In the genomic region with DNA sequence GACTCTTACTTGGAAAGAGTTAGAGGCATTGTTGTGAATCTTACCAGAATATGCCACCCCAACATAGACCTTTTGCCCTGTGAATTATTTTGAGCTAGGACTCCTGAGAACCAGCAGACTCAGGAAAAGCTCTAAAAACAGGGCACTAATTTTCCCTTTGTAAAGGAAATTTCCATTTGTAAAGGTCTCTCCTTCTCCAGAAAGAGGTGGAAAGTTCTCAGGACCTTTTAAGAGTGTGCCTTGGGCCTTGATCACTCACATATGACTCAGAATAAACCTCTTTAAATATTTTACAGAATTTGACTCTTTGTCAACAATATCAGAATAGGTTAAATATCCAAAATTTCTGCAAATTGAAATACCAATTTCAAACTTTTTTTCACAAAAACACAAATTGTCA, we compare ENCODE assay signal across 29 cellular contexts.
"Had no signal": no experiment of that assay in that cellular context is flagged by ENCODE, and none has a peak within 500 bp of the region (broad histone marks: within the 10 kb centered on the region; RNA-seq: fewer than 3 reads in every experiment).

No MANE protein-coding gene starts in this region.

- H3K4me2 ChIP-seq: smooth muscle cell had no signal

- H3K36me3 ChIP-seq: colonic mucosa, gastrocnemius medialis, left lung, prostate gland, right atrium auricular region, suprapubic skin, transverse colon, upper lobe of right lung, uterus had no signal

- H3K4me3 ChIP-seq: colonic mucosa, gastrocnemius medialis, left lung, mucosa of descending colon, prostate gland, right atrium auricular region, smooth muscle cell, suprapubic skin, transverse colon, upper lobe of right lung, uterus had no signal

- H3K9me3 ChIP-seq: colonic mucosa, gastrocnemius medialis, left lung, mucosa of descending colon, prostate gland, right atrium auricular region, suprapubic skin, transverse colon, upper lobe of right lung, uterus had no signal

- H3K4me3 Mint-ChIP-seq: effector memory CD8-positive, alpha-beta T cell; mesothelial cell of epicardium; naive B cell; natural killer cell treated with Interleukin-12 subunit alpha and Interleukin-12 subunit beta and Interleukin-15 and Interleukin-18, amount 100 ng/mL, for 72 hours; neural crest cell; stimulated activated naive CD8-positive, alpha-beta T cell treated with anti-CD3 and anti-CD28 coated beads, Interleukin-15, amount 100 ng/mL, for 72 hours had no signal

- H3K27me3 Mint-ChIP-seq: effector memory CD8-positive, alpha-beta T cell; naive B cell; natural killer cell treated with Interleukin-12 subunit alpha and Interleukin-12 subunit beta and Interleukin-15 and Interleukin-18, amount 100 ng/mL, for 72 hours; stimulated activated naive CD8-positive, alpha-beta T cell treated with anti-CD3 and anti-CD28 coated beads, Interleukin-15, amount 100 ng/mL, for 72 hours had no signal

- H3K4me1 ChIP-seq: colonic mucosa, gastrocnemius medialis, left lung, prostate gland, right atrium auricular region, suprapubic skin, transverse colon, upper lobe of right lung, uterus had no signal

- H3K27me3 ChIP-seq: colonic mucosa, gastrocnemius medialis, left lung, right atrium auricular region, suprapubic skin, transverse colon, upper lobe of right lung, uterus had no signal

- H3K4me1 Mint-ChIP-seq: naive B cell; stimulated activated naive CD8-positive, alpha-beta T cell treated with anti-CD3 and anti-CD28 coated beads, Interleukin-15, amount 100 ng/mL, for 72 hours had no signal

- H3K27ac ChIP-seq: colonic mucosa, gastrocnemius medialis, left lung, prostate gland, right atrium auricular region, suprapubic skin, transverse colon, upper lobe of right lung, uterus had no signal

- ATAC-seq: effector memory CD8-positive, alpha-beta T cell; esophagus mucosa; gastrocnemius medialis; left cardiac atrium; left lung; mucosa of descending colon; natural killer cell treated with Interleukin-12 subunit alpha and Interleukin-12 subunit beta and Interleukin-15 and Interleukin-18, amount 100 ng/mL, for 72 hours; sciatic nerve; stimulated activated naive CD8-positive, alpha-beta T cell treated with anti-CD3 and anti-CD28 coated beads, Interleukin-15, amount 100 ng/mL, for 72 hours; upper lobe of right lung had no signal

- H3K27ac Mint-ChIP-seq: effector memory CD8-positive, alpha-beta T cell; mesothelial cell of epicardium; naive B cell; natural killer cell treated with Interleukin-12 subunit alpha and Interleukin-12 subunit beta and Interleukin-15 and Interleukin-18, amount 100 ng/mL, for 72 hours; stimulated activated naive CD8-positive, alpha-beta T cell treated with anti-CD3 and anti-CD28 coated beads, Interleukin-15, amount 100 ng/mL, for 72 hours had no signal

- H3K36me3 Mint-ChIP-seq: naive B cell had no signal

- DNase-seq: colonic mucosa; effector memory CD8-positive, alpha-beta T cell; foreskin fibroblast; gastrocnemius medialis; head of caudate nucleus; left cardiac atrium; left lung; mesenchymal stem cell; mucosa of descending colon; naive B cell; nucleus accumbens; stimulated activated CD4-positive, alpha-beta T cell treated with anti-CD3 and anti-CD28 coated beads, Interleukin-12 subunit alpha, Interleukin-12 subunit beta, amount 100 ng/mL, for 4 hours; stimulated activated CD4-positive, alpha-beta T cell treated with anti-CD3 and anti-CD28 coated beads, Interleukin-1b, Interleukin-23, amount 100 ng/mL, for 48 hours; stimulated activated CD4-positive, alpha-beta T cell treated with anti-CD3 and anti-CD28 coated beads, Interleukin-4, amount 100 ng/mL, for 1 hour; stimulated activated CD8-positive, alpha-beta memory T cell treated with anti-CD3 and anti-CD28 coated beads, Interleukin-4, amount 100 ng/mL, for 48 hours; stimulated activated naive CD4-positive, alpha-beta T cell; stimulated activated naive CD8-positive, alpha-beta T cell treated with anti-CD3 and anti-CD28 coated beads, Interleukin-15, amount 100 ng/mL, for 72 hours; transverse colon; upper lobe of right lung; uterus had no signal
